Comparison of ENCODE assay signal across 12 cellular contexts in the genomic region with DNA sequence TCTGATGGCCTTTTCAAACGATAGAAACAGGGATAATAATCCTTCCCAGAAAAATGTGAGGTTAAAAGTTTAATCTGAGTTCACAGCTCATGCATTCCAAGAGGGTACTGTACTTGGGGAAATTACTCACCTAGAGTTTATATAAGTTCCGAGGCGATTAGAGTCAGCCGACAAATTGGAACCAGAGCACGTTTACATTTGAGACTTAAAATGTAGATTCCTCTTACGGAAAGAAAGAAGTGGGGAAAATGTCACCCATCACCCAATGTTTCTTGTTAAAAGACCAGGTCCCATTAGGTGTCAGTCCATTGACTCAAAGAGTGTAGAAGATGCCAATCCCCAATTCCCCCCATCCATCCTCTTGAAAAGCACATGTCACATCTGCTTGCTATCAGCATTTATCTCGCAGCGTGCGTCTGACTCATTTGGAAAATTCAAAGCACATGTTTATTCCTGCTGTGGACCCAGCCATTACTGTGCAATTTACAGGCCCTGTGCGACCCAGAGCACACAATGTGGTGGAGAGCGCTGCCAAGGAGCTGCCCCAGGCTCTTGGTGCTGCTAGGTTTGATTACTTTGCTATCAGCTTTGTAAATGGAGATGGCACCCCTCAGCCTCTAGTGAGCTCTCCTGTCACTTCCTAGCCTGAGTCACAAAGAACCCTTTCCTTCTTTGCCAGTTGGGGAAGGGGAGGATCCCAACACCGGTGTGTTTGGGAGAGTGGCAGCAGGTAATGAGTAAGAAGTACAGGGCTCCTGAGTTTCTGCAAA.
A peak's percentile ranks its signal among the peaks of the same experiment; 100 is the strongest.
DNase-seq lines count a peak whose midpoint lies in the region; ATAC-seq and TF ChIP-seq lines count a peak whose summit lies in the region.
"Had no signal": no experiment of that assay in that cellular context is flagged by ENCODE, and none has a peak within 500 bp of the region (broad histone marks: within the 10 kb centered on the region; RNA-seq: fewer than 3 reads in every experiment).

No MANE protein-coding gene starts in this region.

- peak overlapping the region; percentile 74 for H3K27ac ChIP-seq in AG04450 (ENCODE audit: low read depth, low read length)
- H3K27ac ChIP-seq: C4-2B had no signal

- no peak overlapping the region for H3K4me3 Mint-ChIP-seq in mesothelial cell of epicardium
- H3K4me3 Mint-ChIP-seq: WTC11 had no signal

- H3K9me3 Mint-ChIP-seq in mesothelial cell of epicardium, result no peaks in the 10 kb centered on the region
- H3K9me3 Mint-ChIP-seq: WTC11 had no signal

- peaks cover 83% of the 10 kb centered on the region for H3K4me1 Mint-ChIP-seq in mesothelial cell of epicardium
- H3K4me1 Mint-ChIP-seq: WTC11 had no signal

- no peaks in the 10 kb centered on the region for H3K27me3 Mint-ChIP-seq in mesothelial cell of epicardium (ENCODE audit: low read depth)

- DNase-seq in AG04450 (ENCODE audit: low read depth, low spot score), result peak; percentile 53
- DNase-seq in NCI-H146 (lab: John Stamatoyannopoulos, UW), result peak; percentile 85
- peak; percentile 85 for DNase-seq in dedifferentiated amniotic fluid mesenchymal stem cell (ENCODE audit: extremely low spot score)
- no peak for DNase-seq in mesothelial cell of epicardium (ENCODE audit: low spot score in 2 of 2, unreplicated experiment in 2 of 2)
- DNase-seq in stimulated activated CD4-positive, alpha-beta T cell treated with anti-CD3 and anti-CD28 coated beads, Interleukin-4, amount 100 ng/mL, for 4 hours, result no peak
- DNase-seq in NCI-H187 treated with DMSO at 0.1 percent for 48 hours (lab: John Stamatoyannopoulos, UW), result no peak
- DNase-seq: activated naive CD4-positive, alpha-beta T cell treated with anti-CD3 and anti-CD28 coated beads, Interleukin-2, amount 50 U/mL, for 16 hours; glutamatergic neuron had no signal

- H3K4me3 ChIP-seq in AG04450 (ENCODE audit: low read depth, low read length), result no peak overlapping the region

- no peaks in the 10 kb centered on the region for H3K36me3 Mint-ChIP-seq in mesothelial cell of epicardium
- H3K36me3 Mint-ChIP-seq: WTC11 had no signal

- ATAC-seq in HG02588 (IDR thresholded peaks at IDR 0.05; ENCODE audit: unreplicated experiment) (no peak), GM19455 (IDR thresholded peaks at IDR 0.05; ENCODE audit: unreplicated experiment) (no peak)
- ATAC-seq: WTC11 had no signal

- no peaks in the 10 kb centered on the region for H3K9me3 ChIP-seq in AG04450 (ENCODE audit: control insufficient read depth, insufficient read depth, low read length)

- CTCF ChIA-PET in AG04450 (lab: Charles Lee), result no interaction called here

- H3K27ac Mint-ChIP-seq in mesothelial cell of epicardium, result peak overlapping the region; percentile 61
- H3K27ac Mint-ChIP-seq: WTC11 had no signal

- TF ChIP-seq CTCF in AG04450 (IDR thresholded peaks at IDR 0.05; ENCODE audit: low read depth, low read length) (no peak), mesothelial cell of epicardium (IDR thresholded peaks at IDR 0.05; ENCODE audit: unreplicated experiment) (no peak)

- POLR2A ChIA-PET in AG04450 (lab: Yijun Ruan, JAX), result interaction anchor here (0.6 to 2.2 kb wide), 4 partner anchors 14 to 222 kb away, joined by 3 to 12 read pairs (median 4); no protein-coding TSS in a partner anchor

- no peaks in the 10 kb centered on the region for H3K27me3 ChIP-seq in AG04450 (ENCODE audit: control insufficient read depth, insufficient read depth, low read length)

Comparison
In these comparisons a context has a peak if more than half of its experiments do, and no peak if none do; other contexts are left out.
1. DNase-seq: peak in AG04450 (single experiment), NCI-H146 (single experiment) and dedifferentiated amniotic fluid mesenchymal stem cell (single experiment); none in mesothelial cell of epicardium (0 of 2), stimulated activated CD4-positive, alpha-beta T cell treated with anti-CD3 and anti-CD28 coated beads, Interleukin-4, amount 100 ng/mL, for 4 hours (0 of 2) and NCI-H187 treated with DMSO at 0.1 percent for 48 hours (single experiment).